ENCODE assay signal across 22 cellular contexts in genomic region chr1:78565393-78565792, GRCh38.
"Had no signal": no experiment of that assay in that cellular context is flagged by ENCODE, and none has a peak within 500 bp of the region (broad histone marks: within the 10 kb centered on the region; RNA-seq: fewer than 3 reads in every experiment).

No MANE protein-coding gene starts in this region.

- H3K27ac ChIP-seq: hepatocyte, left lung, left ventricle myocardium inferior, lower lobe of right lung had no signal

- H3K27ac Mint-ChIP-seq: immature natural killer cell, memory B cell, mesothelial cell of epicardium had no signal

- ATAC-seq: left cardiac atrium, left colon, left lobe of liver, left lung, left ventricle myocardium superior, lower lobe of right lung, mucosa of descending colon had no signal

- H3K4me1 ChIP-seq: left lung, left ventricle myocardium inferior, lower lobe of right lung had no signal

- H3K9me3 ChIP-seq: left lung, lower lobe of right lung, mucosa of descending colon had no signal

- H3K4me3 ChIP-seq: hepatocyte, left lung, left ventricle myocardium inferior, lower lobe of right lung, lung, mucosa of descending colon had no signal

- H3K27me3 Mint-ChIP-seq: memory B cell had no signal

- H3K36me3 Mint-ChIP-seq: immature natural killer cell, memory B cell, mesothelial cell of epicardium had no signal

- DNase-seq: hippocampal formation, hypothalamus, immature natural killer cell, islet precursor cell, kidney, kidney glomerular epithelial cell, left cardiac atrium, left colon, left lung, left ventricle myocardium inferior, left ventricle myocardium superior, lower lobe of right lung, mammary epithelial cell, mesenchymal stem cell, mesendoderm, midbrain, mucosa of descending colon had no signal

- H3K36me3 ChIP-seq: left lung, left ventricle myocardium inferior, lower lobe of right lung had no signal

- H3K27me3 ChIP-seq: hepatocyte, left lung had no signal

- H3K4me1 Mint-ChIP-seq: immature natural killer cell, memory B cell, mesothelial cell of epicardium had no signal

- H3K4me3 Mint-ChIP-seq: immature natural killer cell, memory B cell, mesothelial cell of epicardium had no signal

- H3K9me3 Mint-ChIP-seq: memory B cell, mesothelial cell of epicardium had no signal
